Comparison of ENCODE assay signal across 18 cellular contexts in the genomic region with DNA sequence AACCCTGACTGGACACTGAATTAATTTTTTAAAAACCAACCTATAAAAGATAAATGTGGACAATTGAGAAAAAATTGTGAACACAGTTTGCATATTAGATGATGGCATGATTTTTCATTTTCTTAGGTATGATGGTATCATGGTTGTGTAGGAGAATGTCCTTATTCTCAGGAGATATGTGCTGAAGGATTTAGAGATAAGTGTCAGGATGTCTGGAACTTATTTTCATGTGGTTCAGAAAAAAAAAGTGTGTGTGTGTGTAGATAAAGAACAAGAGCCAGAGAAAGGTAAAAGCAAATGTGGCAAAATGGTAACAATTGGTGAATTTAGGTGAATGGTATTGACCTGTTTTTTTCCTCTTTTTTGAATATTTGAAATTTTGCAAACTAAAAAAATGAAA. TPM values are rescaled to one million over a fixed set of nuclear protein-coding genes. Genes with fewer than 3 reads are reported as not detected.
DNase-seq lines count a peak whose midpoint lies in the region; ATAC-seq and TF ChIP-seq lines count a peak whose summit lies in the region.
"Had no signal": no experiment of that assay in that cellular context is flagged by ENCODE, and none has a peak within 500 bp of the region (broad histone marks: within the 10 kb centered on the region; RNA-seq: fewer than 3 reads in every experiment).

No MANE protein-coding gene starts in this region.

- TF ChIP-seq CTCF in foreskin fibroblast (IDR thresholded peaks at IDR 0.05; ENCODE audit: low read depth, low read length) = no peak

- CTCF ChIA-PET in activated CD4-positive, alpha-beta T cell treated with anti-CD3 and anti-CD28 coated beads, Interleukin-2, amount 10 ng/mL, durations not matched to agents 7 days and 5 days (lab: Charles Lee) = interaction anchor here (0.9 to 3.2 kb wide), 4 partner anchors 17 to 136 kb away, joined by 3 to 22 read pairs (median 4); no protein-coding TSS in a partner anchor
- CTCF ChIA-PET in naive thymus-derived CD4-positive, alpha-beta T cell (lab: Charles Lee) = interaction anchor here (0.6 to 1.4 kb wide), 3 partner anchors 8 to 437 kb away, joined by 3 to 4 read pairs (median 3); no protein-coding TSS in a partner anchor

- no peak overlapping the region for H3K27ac ChIP-seq in naive thymus-derived CD4-positive, alpha-beta T cell (ENCODE audit: low read depth, low read length)
- H3K27ac ChIP-seq: BLaER1 treated with 17β-estradiol and CSF1 and Interleukin-3, amounts not matched to agents 10 nM and 100 nM; GM23248 had no signal

- H3K27ac Mint-ChIP-seq in activated CD4-positive, alpha-beta T cell treated with anti-CD3 and anti-CD28 coated beads, Interleukin-2, amount 10 ng/mL, durations not matched to agents 7 days and 5 days = peak overlapping the region; percentile 43
- H3K27ac Mint-ChIP-seq in activated naive CD4-positive, alpha-beta T cell treated with anti-CD3 and anti-CD28 coated beads, Interleukin-2, amount 50 U/mL, for 24 hours = peak overlapping the region; percentile 42
- H3K27ac Mint-ChIP-seq in activated naive CD8-positive, alpha-beta T cell = peak overlapping the region; percentile 98
- H3K27ac Mint-ChIP-seq in naive thymus-derived CD4-positive, alpha-beta T cell = peak overlapping the region in 6 of 9 donors; percentile 3 to 89 (median 51)

- no peaks in the 10 kb centered on the region for H3K27me3 ChIP-seq in naive thymus-derived CD4-positive, alpha-beta T cell (ENCODE audit: control insufficient read depth in 2 of 2, insufficient read depth in 2 of 2, low read length in 2 of 2)

- no peak overlapping the region for H3K4me3 ChIP-seq in naive thymus-derived CD4-positive, alpha-beta T cell (ENCODE audit: low read length)
- no peak overlapping the region for H3K4me3 ChIP-seq in foreskin fibroblast (ENCODE audit: low read depth in 1 of 2, low read length in 2 of 2)
- H3K4me3 ChIP-seq: BLaER1 treated with 17β-estradiol and CSF1 and Interleukin-3, amounts not matched to agents 10 nM and 100 nM; GM23248 had no signal

- no peaks in the 10 kb centered on the region for H3K9me3 ChIP-seq in naive thymus-derived CD4-positive, alpha-beta T cell (ENCODE audit: control insufficient read depth in 2 of 3, low read length in 3 of 3)

- peaks cover 59% of the 10 kb centered on the region for H3K36me3 Mint-ChIP-seq in activated CD4-positive, alpha-beta T cell treated with anti-CD3 and anti-CD28 coated beads, Interleukin-2, amount 10 ng/mL, durations not matched to agents 7 days and 5 days (ENCODE audit: low read depth)
- peaks cover 37% of the 10 kb centered on the region for H3K36me3 Mint-ChIP-seq in activated naive CD4-positive, alpha-beta T cell treated with anti-CD3 and anti-CD28 coated beads, Interleukin-2, amount 50 U/mL, for 24 hours
- H3K36me3 Mint-ChIP-seq in activated naive CD8-positive, alpha-beta T cell = peaks cover 25% of the 10 kb centered on the region
- peaks cover 4 to 52% (median 19%) of the 10 kb centered on the region in 5 donors for H3K36me3 Mint-ChIP-seq in naive thymus-derived CD4-positive, alpha-beta T cell

- peaks cover 2% of the 10 kb centered on the region for H3K9me3 Mint-ChIP-seq in activated CD4-positive, alpha-beta T cell treated with anti-CD3 and anti-CD28 coated beads, Interleukin-2, amount 10 ng/mL, durations not matched to agents 7 days and 5 days
- no peaks in the 10 kb centered on the region for H3K9me3 Mint-ChIP-seq in activated naive CD4-positive, alpha-beta T cell treated with anti-CD3 and anti-CD28 coated beads, Interleukin-2, amount 50 U/mL, for 24 hours
- no peaks in the 10 kb centered on the region for H3K9me3 Mint-ChIP-seq in activated naive CD8-positive, alpha-beta T cell (ENCODE audit: low read depth)
- H3K9me3 Mint-ChIP-seq in naive thymus-derived CD4-positive, alpha-beta T cell = peaks cover 0 to 3% (median 0%) of the 10 kb centered on the region in 11 donors
- H3K9me3 Mint-ChIP-seq: CD4-positive, CD25-positive, alpha-beta regulatory T cell had no signal

- DNase-seq in activated CD4-positive, alpha-beta T cell treated with anti-CD3 and anti-CD28 coated beads, Interleukin-2, amount 10 ng/mL, durations not matched to agents 7 days and 5 days = no peak
- no peak for DNase-seq in activated CD4-positive, alpha-beta T cell treated with anti-CD3 and anti-CD28 coated beads for 48 hours
- no peak for DNase-seq in activated naive CD4-positive, alpha-beta T cell treated with Interleukin-2 at 50 U/mL for 16 hours
- no peak for DNase-seq in naive thymus-derived CD4-positive, alpha-beta T cell
- DNase-seq in foreskin fibroblast = no peak
- DNase-seq: 8988T; AML-193; Calu3; CD4-positive, CD25-positive, alpha-beta regulatory T cell; DMS 273 treated with DMSO at 0.1 percent for 48 hours; GM23248 had no signal

- intact Hi-C loops in naive thymus-derived CD4-positive, alpha-beta T cell (cut with micrococcal nuclease) = loop anchor here (5.0 to 10.0 kb wide), 2 partner anchors 213 to 316 kb away; partner anchors contain the start of gene SPRY4 (in 1 of the 2)

- peaks cover 0 to 17% (median 6%) of the 10 kb centered on the region in 3 experiments for H3K36me3 ChIP-seq in naive thymus-derived CD4-positive, alpha-beta T cell (ENCODE audit: control insufficient read depth in 2 of 3, insufficient read depth in 3 of 3, low read length in 3 of 3)

- H3K4me1 Mint-ChIP-seq in activated CD4-positive, alpha-beta T cell treated with anti-CD3 and anti-CD28 coated beads, Interleukin-2, amount 10 ng/mL, durations not matched to agents 7 days and 5 days = peaks cover 85% of the 10 kb centered on the region
- H3K4me1 Mint-ChIP-seq in activated naive CD4-positive, alpha-beta T cell treated with anti-CD3 and anti-CD28 coated beads, Interleukin-2, amount 50 U/mL, for 24 hours = peaks cover 79% of the 10 kb centered on the region
- H3K4me1 Mint-ChIP-seq in activated naive CD8-positive, alpha-beta T cell (ENCODE audit: low read depth) = peaks cover 82% of the 10 kb centered on the region
- H3K4me1 Mint-ChIP-seq in naive thymus-derived CD4-positive, alpha-beta T cell = peaks cover 34 to 84% (median 81%) of the 10 kb centered on the region in 7 donors

- ATAC-seq in naive thymus-derived CD4-positive, alpha-beta T cell = no peak
- ATAC-seq in HG02588 (IDR thresholded peaks at IDR 0.05; ENCODE audit: unreplicated experiment) = no peak
- ATAC-seq: HCT116 had no signal

- H3K27me3 Mint-ChIP-seq in activated CD4-positive, alpha-beta T cell treated with anti-CD3 and anti-CD28 coated beads, Interleukin-2, amount 10 ng/mL, durations not matched to agents 7 days and 5 days = no peaks in the 10 kb centered on the region
- no peaks in the 10 kb centered on the region for H3K27me3 Mint-ChIP-seq in activated naive CD4-positive, alpha-beta T cell treated with anti-CD3 and anti-CD28 coated beads, Interleukin-2, amount 50 U/mL, for 24 hours
- no peaks in the 10 kb centered on the region for H3K27me3 Mint-ChIP-seq in activated naive CD8-positive, alpha-beta T cell
- no peaks in the 10 kb centered on the region for H3K27me3 Mint-ChIP-seq in naive thymus-derived CD4-positive, alpha-beta T cell
- H3K27me3 Mint-ChIP-seq: CD4-positive, CD25-positive, alpha-beta regulatory T cell had no signal

- H3K4me1 ChIP-seq in naive thymus-derived CD4-positive, alpha-beta T cell (ENCODE audit: control insufficient read depth in 2 of 2, insufficient read depth in 2 of 2, low read length in 2 of 2) = peaks cover 20 to 60% of the 10 kb centered on the region in 2 donors

- H3K4me3 Mint-ChIP-seq in activated CD4-positive, alpha-beta T cell treated with anti-CD3 and anti-CD28 coated beads, Interleukin-2, amount 10 ng/mL, durations not matched to agents 7 days and 5 days = no peak overlapping the region
- no peak overlapping the region for H3K4me3 Mint-ChIP-seq in activated naive CD4-positive, alpha-beta T cell treated with anti-CD3 and anti-CD28 coated beads, Interleukin-2, amount 50 U/mL, for 24 hours
- peak overlapping the region; percentile 46 for H3K4me3 Mint-ChIP-seq in activated naive CD8-positive, alpha-beta T cell
- H3K4me3 Mint-ChIP-seq in naive thymus-derived CD4-positive, alpha-beta T cell = no peak overlapping the region

- POLR2A ChIA-PET in activated CD4-positive, alpha-beta T cell treated with anti-CD3 and anti-CD28 coated beads, Interleukin-2, amount 10 ng/mL, durations not matched to agents 7 days and 5 days (lab: Charles Lee) = no interaction called here
- POLR2A ChIA-PET in naive thymus-derived CD4-positive, alpha-beta T cell (lab: Charles Lee) = no interaction called here

RNA-seq across cellular contexts. Expression of gene GNPDA1, which starts 4.0 kb away (rescaled TPM):
- total RNA-seq in activated CD4-positive, alpha-beta T cell treated with anti-CD3 and anti-CD28 coated beads, Interleukin-2, amount 10 ng/mL, durations not matched to agents 7 days and 5 days = 10 to 100 TPM; 34.4 to 36.1 TPM
- 10 to 100 TPM; 13.3 to 60.4 (median 26.4) TPM for total RNA-seq in naive thymus-derived CD4-positive, alpha-beta T cell
- polyA plus RNA-seq in naive thymus-derived CD4-positive, alpha-beta T cell = 10 to 100 TPM; 37.9 to 47.7 TPM

RNA-seq across cellular contexts. Expression of gene RNF14, which starts 39.9 kb away (rescaled TPM):
- total RNA-seq in activated CD4-positive, alpha-beta T cell treated with anti-CD3 and anti-CD28 coated beads, Interleukin-2, amount 10 ng/mL, durations not matched to agents 7 days and 5 days = 10 to 100 TPM; 28.8 to 33.7 TPM
- total RNA-seq in naive thymus-derived CD4-positive, alpha-beta T cell = 10 to 100 TPM; 14.7 to 32.0 (median 24.8) TPM
- 10 to 100 TPM; 33.0 to 40.2 TPM for polyA plus RNA-seq in naive thymus-derived CD4-positive, alpha-beta T cell

RNA-seq across cellular contexts. Expression of gene PCDH12, which starts 50.8 kb away (rescaled TPM):
- under 1 TPM; 0.73 to 0.82 TPM for total RNA-seq in activated CD4-positive, alpha-beta T cell treated with anti-CD3 and anti-CD28 coated beads, Interleukin-2, amount 10 ng/mL, durations not matched to agents 7 days and 5 days
- total RNA-seq in naive thymus-derived CD4-positive, alpha-beta T cell = 1 to 10 TPM in 1 of 5 experiments, under 1 TPM in 1, not detected in 3; 0.78 to 1.5 TPM
- polyA plus RNA-seq in naive thymus-derived CD4-positive, alpha-beta T cell = under 1 TPM; 0.11 to 0.29 TPM
- total RNA-seq: Calu3; CD4-positive, CD25-positive, alpha-beta regulatory T cell; Daoy; GM23248; HT-29 had no signal

Comparison
In these comparisons a context has a peak if more than half of its experiments do, and no peak if none do; other contexts are left out.
1. H3K27ac Mint-ChIP-seq: peak in every context shown above with its lines; median percentile 98 in activated naive CD8-positive, alpha-beta T cell; 51 in naive thymus-derived CD4-positive, alpha-beta T cell; 43 in activated CD4-positive, alpha-beta T cell treated with anti-CD3 and anti-CD28 coated beads, Interleukin-2, amount 10 ng/mL, durations not matched to agents 7 days and 5 days; 42 in activated naive CD4-positive, alpha-beta T cell treated with anti-CD3 and anti-CD28 coated beads, Interleukin-2, amount 50 U/mL, for 24 hours.